Comparison of ENCODE assay signal across 11 cellular contexts in the genomic region with DNA sequence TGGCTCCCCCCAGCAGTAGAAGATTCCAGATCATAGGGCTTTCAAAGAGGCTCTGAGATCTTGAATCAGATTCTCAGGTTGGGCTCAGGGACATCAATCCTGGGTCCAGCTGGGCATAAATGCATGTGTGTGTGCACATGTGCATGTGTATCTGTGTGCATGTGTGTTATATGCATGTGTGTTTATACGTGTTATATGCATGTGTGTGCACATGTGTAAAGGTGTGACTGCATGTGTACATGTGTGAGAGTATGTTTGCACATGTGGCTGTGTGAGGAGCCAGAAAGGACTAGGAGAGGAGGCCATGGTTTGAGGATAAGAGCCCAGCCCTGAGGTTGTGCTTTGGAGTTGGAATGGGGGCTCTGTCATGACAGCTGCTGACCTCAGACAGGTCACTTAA. TPM values are rescaled to one million over a fixed set of nuclear protein-coding genes. Genes with fewer than 3 reads are reported as not detected.
DNase-seq lines count a peak whose midpoint lies in the region; ATAC-seq and TF ChIP-seq lines count a peak whose summit lies in the region.
"Had no signal": no experiment of that assay in that cellular context is flagged by ENCODE, and none has a peak within 500 bp of the region (broad histone marks: within the 10 kb centered on the region; RNA-seq: fewer than 3 reads in every experiment).

No MANE protein-coding gene starts in this region.

- no peaks in the 10 kb centered on the region for H3K27me3 Mint-ChIP-seq in activated T-cell treated with anti-CD3 and anti-CD28 coated beads, Interleukin-2, amount 50 U/mL, for 72 hours (ENCODE audit: low read depth)
- no peaks in the 10 kb centered on the region for H3K27me3 Mint-ChIP-seq in activated T-helper 17 cell treated with anti-CD3 and anti-CD28 coated beads, Interleukin-2, amount 50 U/mL, for 72 hours
- H3K27me3 Mint-ChIP-seq: CD4-positive, CD25-positive, alpha-beta regulatory T cell had no signal

- no peak for TF ChIP-seq CTCF in neutrophil (IDR thresholded peaks at IDR 0.05)

- peaks cover 55% of the 10 kb centered on the region for H3K4me1 Mint-ChIP-seq in activated T-cell treated with anti-CD3 and anti-CD28 coated beads, Interleukin-2, amount 50 U/mL, for 72 hours (ENCODE audit: low read depth)
- H3K4me1 Mint-ChIP-seq in activated T-helper 17 cell treated with anti-CD3 and anti-CD28 coated beads, Interleukin-2, amount 50 U/mL, for 72 hours, result peaks cover 35% of the 10 kb centered on the region

- no peak overlapping the region for H3K23ac ChIP-seq in trophoblast cell (ENCODE audit: low read length)

- H3K4me2 ChIP-seq in trophoblast cell (ENCODE audit: low read length), result no peak overlapping the region

- H3K9me3 Mint-ChIP-seq in activated T-cell treated with anti-CD3 and anti-CD28 coated beads, Interleukin-2, amount 50 U/mL, for 72 hours, result no peaks in the 10 kb centered on the region
- no peaks in the 10 kb centered on the region for H3K9me3 Mint-ChIP-seq in activated T-helper 17 cell treated with anti-CD3 and anti-CD28 coated beads, Interleukin-2, amount 50 U/mL, for 72 hours

- peak overlapping the region; percentile 31 for H3K27ac Mint-ChIP-seq in activated T-cell treated with anti-CD3 and anti-CD28 coated beads, Interleukin-2, amount 50 U/mL, for 72 hours
- no peak overlapping the region for H3K27ac Mint-ChIP-seq in activated T-helper 17 cell treated with anti-CD3 and anti-CD28 coated beads, Interleukin-2, amount 50 U/mL, for 72 hours

- no peak overlapping the region for H3K9ac ChIP-seq in trophoblast cell (ENCODE audit: low read length)

- no peaks in the 10 kb centered on the region for H3K9me3 ChIP-seq in neutrophil
- H3K9me3 ChIP-seq in trophoblast cell (ENCODE audit: insufficient read depth, low read depth, low read length), result peaks cover 4% of the 10 kb centered on the region
- H3K9me3 ChIP-seq: esophagus squamous epithelium, right atrium auricular region, upper lobe of left lung had no signal

- H3K4me3 Mint-ChIP-seq in activated T-cell treated with anti-CD3 and anti-CD28 coated beads, Interleukin-2, amount 50 U/mL, for 72 hours, result peak overlapping the region; percentile 97 to 100
- H3K4me3 Mint-ChIP-seq in activated T-helper 17 cell treated with anti-CD3 and anti-CD28 coated beads, Interleukin-2, amount 50 U/mL, for 72 hours, result peak overlapping the region; percentile 97

- H3K18ac ChIP-seq in trophoblast cell (ENCODE audit: low read length), result no peak overlapping the region

- H3K36me3 ChIP-seq in neutrophil (no peaks in the 10 kb centered on the region), trophoblast cell (ENCODE audit: control insufficient read depth in 1 of 2, insufficient read depth in 2 of 2, low read length in 2 of 2) (no peaks in the 10 kb centered on the region)
- H3K36me3 ChIP-seq: esophagus squamous epithelium, right atrium auricular region, upper lobe of left lung had no signal

- ATAC-seq in activated T-cell treated with anti-CD3 and anti-CD28 coated beads, Interleukin-2, amount 50 U/mL, for 72 hours (replicated peaks in 1 of 2), result no peak
- ATAC-seq in activated T-helper 17 cell treated with anti-CD3 and anti-CD28 coated beads, Interleukin-2, amount 50 U/mL, for 72 hours (replicated peaks), result no peak

- no peak overlapping the region for H4K12ac ChIP-seq in trophoblast cell (ENCODE audit: low read depth, low read length)

- H4K91ac ChIP-seq in trophoblast cell (ENCODE audit: low read depth, low read length), result no peak overlapping the region

- WGBS in trophoblast cell (ENCODE audit: extremely low coverage, insufficient coverage, insufficient read length), result no CpG with 5 or more reads among the region's 1 CpG

- H3K27ac ChIP-seq in neutrophil (peak overlapping the region; percentile 99), trophoblast cell (ENCODE audit: low read depth, low read length) (no peak overlapping the region)

- no peak overlapping the region for H3K4ac ChIP-seq in trophoblast cell (ENCODE audit: low read depth, low read length)

- H3K4me1 ChIP-seq in neutrophil (ENCODE audit: control insufficient read depth in 1 of 2, insufficient read depth in 1 of 2, low read depth in 1 of 2, low read length in 1 of 2) (peaks cover 70 to 76% of the 10 kb centered on the region in 2 experiments), trophoblast cell (ENCODE audit: control insufficient read depth in 1 of 2, insufficient read depth in 2 of 2, low read length in 2 of 2) (peaks cover 16 to 19% of the 10 kb centered on the region in 2 experiments)

- peaks cover 9% of the 10 kb centered on the region for H3K79me2 ChIP-seq in trophoblast cell (ENCODE audit: control insufficient read depth, insufficient read depth, low read length, poor library complexity)

- H3K14ac ChIP-seq in trophoblast cell (ENCODE audit: low read length), result no peak overlapping the region

- H2BK12ac ChIP-seq in trophoblast cell (ENCODE audit: low read length), result no peak overlapping the region

- no peak for DNase-seq in activated T-cell treated with anti-CD3 and anti-CD28 coated beads, Interleukin-2, amount 50 U/mL, for 72 hours
- DNase-seq in activated T-cell treated with anti-CD3 and anti-CD28 coated beads, Interleukin-2, amount 50 U/mL, for 1 hour, result no peak
- DNase-seq in HK-2 (ENCODE audit: unreplicated experiment) (no peak), trophoblast cell (no peak)
- DNase-seq: esophagus squamous epithelium had no signal

- H2AK5ac ChIP-seq in trophoblast cell (ENCODE audit: low read length), result no peak overlapping the region

- H4K8ac ChIP-seq in trophoblast cell (ENCODE audit: low read depth, low read length), result no peak overlapping the region

- peaks cover 9% of the 10 kb centered on the region for H3K79me1 ChIP-seq in trophoblast cell (ENCODE audit: low read length)

- H2BK120ac ChIP-seq in trophoblast cell (ENCODE audit: insufficient read depth, low read length, poor library complexity), result no peak overlapping the region

- H2AFZ ChIP-seq in trophoblast cell (ENCODE audit: insufficient read depth, low read length, poor library complexity), result no peak overlapping the region

- H3K4me3 ChIP-seq in neutrophil (ENCODE audit: low read depth in 1 of 2, low read length in 1 of 2), result no peak overlapping the region
- H3K4me3 ChIP-seq in trophoblast cell (ENCODE audit: low read depth, low read length), result no peak overlapping the region

- H3K27me3 ChIP-seq in neutrophil (no peaks in the 10 kb centered on the region), trophoblast cell (ENCODE audit: insufficient read depth, low read length) (no peaks in the 10 kb centered on the region)
- H3K27me3 ChIP-seq: esophagus squamous epithelium, right atrium auricular region, upper lobe of left lung had no signal

- no peak overlapping the region for H2BK5ac ChIP-seq in trophoblast cell (ENCODE audit: low read depth, low read length, poor library complexity)

- H3K36me3 Mint-ChIP-seq in activated T-cell treated with anti-CD3 and anti-CD28 coated beads, Interleukin-2, amount 50 U/mL, for 72 hours (ENCODE audit: insufficient read depth in 2 of 2), result peaks cover 24 to 33% of the 10 kb centered on the region in 2 donors
- peaks cover 82% of the 10 kb centered on the region for H3K36me3 Mint-ChIP-seq in activated T-helper 17 cell treated with anti-CD3 and anti-CD28 coated beads, Interleukin-2, amount 50 U/mL, for 72 hours (ENCODE audit: low read depth)
- H3K36me3 Mint-ChIP-seq: CD4-positive, CD25-positive, alpha-beta regulatory T cell had no signal

RNA-seq across cellular contexts. Expression of gene MAPKAPK3, which starts 1.8 kb away (rescaled TPM):
- total RNA-seq in activated T-cell treated with anti-CD3 and anti-CD28 coated beads, Interleukin-2, amount 50 U/mL, for 72 hours, result 100 to 1,000 TPM; 116 to 129 TPM
- 100 to 1,000 TPM in 1 of 2 donors, 10 to 100 TPM in 1; 99.8 to 131 TPM for total RNA-seq in activated T-helper 17 cell treated with anti-CD3 and anti-CD28 coated beads, Interleukin-2, amount 50 U/mL, for 72 hours
- polyA plus RNA-seq in trophoblast cell (2013), result 14.1 and 14.5 TPM in 2 replicates

RNA-seq across cellular contexts. Expression of gene CISH, which starts 3.6 kb away (rescaled TPM):
- total RNA-seq in activated T-cell treated with anti-CD3 and anti-CD28 coated beads, Interleukin-2, amount 50 U/mL, for 72 hours, result 100 to 1,000 TPM; 242 to 271 TPM
- total RNA-seq in activated T-helper 17 cell treated with anti-CD3 and anti-CD28 coated beads, Interleukin-2, amount 50 U/mL, for 72 hours, result 100 to 1,000 TPM; 204 to 327 TPM
- 5.0 and 5.2 TPM in 2 replicates for polyA plus RNA-seq in trophoblast cell (2013)

RNA-seq across cellular contexts. Expression of gene HEMK1, which starts 45.9 kb away (rescaled TPM):
- total RNA-seq in activated T-cell treated with anti-CD3 and anti-CD28 coated beads, Interleukin-2, amount 50 U/mL, for 72 hours, result 10 to 100 TPM; 54.5 to 64.6 TPM
- total RNA-seq in activated T-helper 17 cell treated with anti-CD3 and anti-CD28 coated beads, Interleukin-2, amount 50 U/mL, for 72 hours, result 10 to 100 TPM; 47.5 to 99.2 TPM
- 10.6 and 11.1 TPM in 2 replicates for polyA plus RNA-seq in trophoblast cell (2013)

RNA-seq across cellular contexts. Expression of gene C3orf18, which starts 47.6 kb away (rescaled TPM):
- total RNA-seq in activated T-cell treated with anti-CD3 and anti-CD28 coated beads, Interleukin-2, amount 50 U/mL, for 72 hours, result 10 to 100 TPM; 22.7 to 32.5 TPM
- total RNA-seq in activated T-helper 17 cell treated with anti-CD3 and anti-CD28 coated beads, Interleukin-2, amount 50 U/mL, for 72 hours, result 10 to 100 TPM; 17.3 to 50.8 TPM
- polyA plus RNA-seq in trophoblast cell (2013), result 1.2 TPM in 2 replicates

RNA-seq across cellular contexts. Expression of gene DOCK3, which starts 59.5 kb away (rescaled TPM):
- 1 to 10 TPM; 7.2 to 9.7 TPM for total RNA-seq in activated T-cell treated with anti-CD3 and anti-CD28 coated beads, Interleukin-2, amount 50 U/mL, for 72 hours
- 1 to 10 TPM; 3.8 to 7.8 TPM for total RNA-seq in activated T-helper 17 cell treated with anti-CD3 and anti-CD28 coated beads, Interleukin-2, amount 50 U/mL, for 72 hours
- 3.5 and 3.6 TPM in 2 replicates for polyA plus RNA-seq in trophoblast cell (2013)
- total RNA-seq: left lobe of liver had no signal
